In the genomic region with DNA sequence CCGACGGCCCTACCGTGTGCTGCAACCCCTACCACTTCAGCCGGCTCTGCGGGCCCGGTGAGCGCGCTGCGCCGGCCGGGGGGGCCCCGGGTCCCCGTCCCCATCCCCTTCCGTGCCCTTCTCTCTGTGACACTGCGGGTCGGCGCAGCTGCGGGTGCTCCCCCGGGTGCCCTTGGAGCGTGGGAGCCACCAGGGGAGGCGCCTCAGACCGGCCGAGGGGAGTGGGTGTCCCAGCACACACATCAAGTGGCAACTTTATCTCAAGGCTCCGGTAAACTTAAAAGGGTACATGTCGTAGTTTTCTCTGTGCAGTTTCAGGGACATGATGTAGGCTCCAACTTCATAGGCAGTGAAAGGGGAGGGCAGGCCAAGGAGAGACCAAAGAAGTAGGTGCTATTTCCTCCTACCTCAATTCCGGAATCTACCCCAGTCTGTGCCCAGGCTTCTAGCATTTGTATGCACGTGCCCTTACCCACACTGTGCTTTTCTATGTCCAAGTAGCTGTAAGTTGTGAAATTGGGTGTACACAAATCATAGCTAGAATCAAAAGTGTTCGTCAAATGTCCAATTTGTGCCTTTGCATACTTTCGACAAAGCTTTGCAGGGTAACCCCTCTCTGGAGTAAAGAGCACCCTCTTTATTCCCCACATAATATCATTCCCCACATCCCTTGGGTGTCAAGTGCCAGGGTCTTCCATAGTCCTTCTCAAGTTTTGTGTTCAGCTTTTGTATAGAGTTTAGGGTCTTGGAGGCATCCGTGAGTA, we compare ENCODE assay signal across 8 cellular contexts. TPM values are rescaled to one million over a fixed set of nuclear protein-coding genes. Genes with fewer than 3 reads are reported as not detected.
DNase-seq lines count a peak whose midpoint lies in the region; ATAC-seq and TF ChIP-seq lines count a peak whose summit lies in the region.

No MANE protein-coding gene starts in this region.

- peaks cover 41% of the 10 kb centered on the region for H3K79me2 ChIP-seq in fibroblast of lung (ENCODE audit: control insufficient read depth, insufficient read depth, low read length)

- H3K36me3 ChIP-seq in Peyer's patch (no peaks in the 10 kb centered on the region), fibroblast of lung (ENCODE audit: control insufficient read depth, insufficient read depth, low read length) (peaks cover 2% of the 10 kb centered on the region), psoas muscle (ENCODE audit: insufficient read depth in 1 of 2, low read depth in 1 of 2) (no peaks in the 10 kb centered on the region), adrenal gland (replicated peaks in 1 of 2) (no peaks in the 10 kb centered on the region)

- H3K27ac ChIP-seq in Peyer's patch (peak overlapping the region in 2 of 4 donors; percentile 80 to 91), fibroblast of lung (ENCODE audit: insufficient read depth, low read length) (peak overlapping the region; percentile 28), psoas muscle (peak overlapping the region; percentile 79), adrenal gland (peak overlapping the region in 1 of 5 donors; percentile 63)

- H3K4me2 ChIP-seq in fibroblast of lung (ENCODE audit: extremely low read depth, insufficient read depth, low read length) = peak overlapping the region; percentile 95

- H3K9ac ChIP-seq in fibroblast of lung (ENCODE audit: insufficient read depth, low read length) = peak overlapping the region; percentile 72

- H4K20me1 ChIP-seq in fibroblast of lung (ENCODE audit: control insufficient read depth, extremely low read depth, insufficient read depth, low read length) = no peaks in the 10 kb centered on the region

- DNase-seq in GM20000 (ENCODE audit: low spot score) (peak; percentile 42), Peyer's patch (peak in 1 of 3 donors; percentile 58), fibroblast of lung (ENCODE audit: low read depth in 2 of 2) (no peak), psoas muscle (no peak), cerebellar nuclear complex (lab: John Stamatoyannopoulos, UW) (no peak), adrenal gland (no peak)

- TF ChIP-seq CTCF in GM20000 (IDR thresholded peaks at IDR 0.05; ENCODE audit: extremely low read depth, missing control alignments) (no peak), Peyer's patch (IDR thresholded peaks at IDR 0.05) (no peak), fibroblast of lung (conservative IDR thresholded peaks at IDR 0.05 in 1 of 2, IDR thresholded peaks at IDR 0.05 in 1 of 2; ENCODE audit: low read depth in 1 of 2, low read length in 2 of 2) (no peak), psoas muscle (IDR thresholded peaks at IDR 0.05) (no peak), adrenal gland (IDR thresholded peaks at IDR 0.05) (no peak)

- H3K4me3 ChIP-seq in Peyer's patch = peak overlapping the region; percentile 56 to 84 (median 66)
- H3K4me3 ChIP-seq in fibroblast of lung (replicated peaks in 1 of 4; ENCODE audit: control extremely low read depth in 1 of 4, insufficient read depth in 1 of 4, low read depth in 3 of 4, low read length in 4 of 4) = peak overlapping the region; percentile 64 to 87 (median 72)
- peak overlapping the region; percentile 85 for H3K4me3 ChIP-seq in psoas muscle
- peak overlapping the region in 1 of 4 donors; percentile 67 for H3K4me3 ChIP-seq in adrenal gland

- no peak for TF ChIP-seq POLR2A in Peyer's patch (IDR thresholded peaks at IDR 0.05)
- TF ChIP-seq POLR2A in adrenal gland (IDR thresholded peaks at IDR 0.05) = no peak

- H3K27me3 ChIP-seq in Peyer's patch (no peaks in the 10 kb centered on the region), fibroblast of lung (ENCODE audit: control insufficient read depth, insufficient read depth, low read length) (no peaks in the 10 kb centered on the region), psoas muscle (ENCODE audit: insufficient read depth in 3 of 3, low read length in 2 of 3) (no peaks in the 10 kb centered on the region), adrenal gland (no peaks in the 10 kb centered on the region)

- 19 to 27% (median 20%) methylated on average over 22 to 30 of the region's 30 CpGs for WGBS in psoas muscle, 3 donors
- 12 to 39% (median 16%) methylated on average over 6 to 30 of the region's 30 CpGs for WGBS in adrenal gland, 4 donors

- no peak for ATAC-seq in psoas muscle
- no peak for ATAC-seq in GM21515 (IDR thresholded peaks at IDR 0.05; ENCODE audit: unreplicated experiment)
- no peak for ATAC-seq in GM19023 (IDR thresholded peaks at IDR 0.05; ENCODE audit: unreplicated experiment)

- intact Hi-C loops in psoas muscle (cut with DNase I) (loop anchor here (2.0 to 5.0 kb wide), 2 partner anchors 21 to 148 kb away; no protein-coding TSS in a partner anchor), adrenal gland (cut with DNase I) (loop anchor here (10.0 kb wide), 2 partner anchors 141 to 151 kb away; no protein-coding TSS in a partner anchor)

- peaks cover 0 to 27% (median 15%) of the 10 kb centered on the region in 4 donors for H3K4me1 ChIP-seq in Peyer's patch
- peaks cover 17% of the 10 kb centered on the region for H3K4me1 ChIP-seq in fibroblast of lung (ENCODE audit: control insufficient read depth, extremely low read depth, insufficient read depth, low read length)
- peaks cover 11% of the 10 kb centered on the region for H3K4me1 ChIP-seq in psoas muscle
- H3K4me1 ChIP-seq in adrenal gland (replicated peaks in 1 of 2) = peaks cover 4 to 25% of the 10 kb centered on the region in 2 donors

- H2AFZ ChIP-seq in fibroblast of lung (ENCODE audit: low read length) = no peak overlapping the region

- H3K9me3 ChIP-seq in Peyer's patch (no peaks in the 10 kb centered on the region), fibroblast of lung (ENCODE audit: control insufficient read depth, insufficient read depth, low read depth, low read length) (no peaks in the 10 kb centered on the region), psoas muscle (no peaks in the 10 kb centered on the region), adrenal gland (replicated peaks in 1 of 3) (no peaks in the 10 kb centered on the region)

RNA-seq across cellular contexts. Expression of a gene that starts 2.2 kb away (rescaled TPM):
- total RNA-seq in Peyer's patch = 10 to 100 TPM; 11.0 to 34.9 (median 25.5) TPM
- 8.7 and 8.9 TPM in 2 replicates for total RNA-seq in fibroblast of lung
- 1.2 and 2.1 TPM in 2 replicates for polyA plus RNA-seq in fibroblast of lung
- 2.8 and 5.5 TPM in 2 replicates for polyA plus RNA-seq in fibroblast of lung (2012)
- polyA minus RNA-seq in fibroblast of lung (ENCODE audit: low replicate concordance) = 2.2 and 7.6 TPM in 2 replicates
- 1 to 10 TPM; 1.3 to 5.5 (median 3.8) TPM for total RNA-seq in psoas muscle
- polyA plus RNA-seq in psoas muscle = 1 to 10 TPM in 1 of 3 donors, under 1 TPM in 2; 0.52 to 3.0 (median 0.79) TPM
- 10 to 100 TPM in 4 of 8 donors, 1 to 10 TPM in 4; 5.7 to 31.9 (median 9.5) TPM for total RNA-seq in adrenal gland
- 1 to 10 TPM; 1.9 to 7.0 (median 2.7) TPM for polyA plus RNA-seq in adrenal gland
